21 cellular contexts compared by ENCODE assay signal in the genomic region with DNA sequence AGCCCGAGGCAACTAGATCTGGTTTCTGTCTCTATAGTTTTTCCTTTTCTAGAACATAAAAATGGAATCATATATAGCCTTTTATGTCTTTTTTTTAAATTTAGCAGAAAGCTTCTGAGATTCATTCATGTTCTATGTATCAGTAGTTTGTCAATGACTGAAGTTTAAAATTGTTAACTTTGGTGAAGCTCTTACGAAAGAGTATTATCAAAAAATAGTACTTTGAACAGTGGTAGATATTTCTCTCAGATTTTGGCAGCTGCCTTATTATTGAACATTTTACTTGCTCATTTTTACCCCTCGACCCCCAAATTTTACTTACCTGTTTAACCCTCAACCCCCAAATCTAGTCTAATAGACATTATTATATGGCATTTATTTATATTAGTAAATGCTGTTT. TPM values are rescaled to one million over a fixed set of nuclear protein-coding genes. Genes with fewer than 3 reads are reported as not detected.
A peak's percentile ranks its signal among the peaks of the same experiment; 100 is the strongest.
DNase-seq lines count a peak whose midpoint lies in the region; ATAC-seq and TF ChIP-seq lines count a peak whose summit lies in the region.
"Had no signal": no experiment of that assay in that cellular context is flagged by ENCODE, and none has a peak within 500 bp of the region (broad histone marks: within the 10 kb centered on the region; RNA-seq: fewer than 3 reads in every experiment).

No MANE protein-coding gene starts in this region.

- no peaks in the 10 kb centered on the region for H3K9me3 ChIP-seq in CD4-positive, alpha-beta T cell (ENCODE audit: control insufficient read depth, low read length)
- H3K9me3 ChIP-seq in lower lobe of right lung, result no peaks in the 10 kb centered on the region
- H3K9me3 ChIP-seq: HAP-1, Peyer's patch had no signal

- H3K4me3 ChIP-seq in lower lobe of right lung, result no peak overlapping the region
- H3K4me3 ChIP-seq: GM12878, GM23248, HAP-1, Peyer's patch had no signal

- POLR2A ChIA-PET in CD4-positive, alpha-beta T cell (lab: Charles Lee), result interaction anchor here (1.7 kb wide), 1 partner anchor 10 kb away, joined by 5 read pairs; a partner anchor contains a TSS
- POLR2A ChIA-PET in naive thymus-derived CD8-positive, alpha-beta T cell (lab: Charles Lee), result interaction anchor here (2.0 kb wide), 1 partner anchor 10 kb away, joined by 8 read pairs; a partner anchor contains a TSS

- CTCF ChIA-PET in CD4-positive, alpha-beta T cell (lab: Charles Lee), result no interaction called here

- peaks cover 8% of the 10 kb centered on the region for H3K36me3 ChIP-seq in lower lobe of right lung
- H3K36me3 ChIP-seq: HAP-1 had no signal

- peaks cover 3 to 6% of the 10 kb centered on the region in 2 donors for H3K36me3 Mint-ChIP-seq in activated T-cell treated with anti-CD3 and anti-CD28 coated beads, Interleukin-2, amount 50 U/mL, for 72 hours (ENCODE audit: insufficient read depth in 2 of 2)
- H3K36me3 Mint-ChIP-seq in activated T-cell treated with anti-CD3 and anti-CD28 coated beads, Interleukin-2, amount 50 U/mL, for 4 hours (ENCODE audit: insufficient read depth), result peaks cover 25% of the 10 kb centered on the region
- H3K36me3 Mint-ChIP-seq in CD4-positive, alpha-beta T cell (ENCODE audit: low read depth), result peaks cover 27% of the 10 kb centered on the region
- H3K36me3 Mint-ChIP-seq in activated naive CD8-positive, alpha-beta T cell treated with anti-CD3 and anti-CD28 coated beads, Interleukin-2, amount 50 U/mL, for 24 hours (ENCODE audit: low read depth), result peaks cover 18% of the 10 kb centered on the region
- peaks cover 7 to 22% (median 22%) of the 10 kb centered on the region in 3 donors for H3K36me3 Mint-ChIP-seq in naive thymus-derived CD8-positive, alpha-beta T cell

- H3K4me3 Mint-ChIP-seq in activated T-cell treated with anti-CD3 and anti-CD28 coated beads, Interleukin-2, amount 50 U/mL, for 72 hours, result peak overlapping the region in 1 of 2 donors; percentile 53
- H3K4me3 Mint-ChIP-seq in activated T-cell treated with anti-CD3 and anti-CD28 coated beads, Interleukin-2, amount 50 U/mL, for 4 hours, result no peak overlapping the region
- H3K4me3 Mint-ChIP-seq in CD4-positive, alpha-beta T cell, result peak overlapping the region; percentile 21
- no peak overlapping the region for H3K4me3 Mint-ChIP-seq in activated naive CD8-positive, alpha-beta T cell treated with anti-CD3 and anti-CD28 coated beads, Interleukin-2, amount 50 U/mL, for 24 hours
- H3K4me3 Mint-ChIP-seq in naive thymus-derived CD8-positive, alpha-beta T cell, result peak overlapping the region in 7 of 10 donors; percentile 3 to 64 (median 39)

- H3K27me3 ChIP-seq in CD4-positive, alpha-beta T cell (ENCODE audit: control insufficient read depth, insufficient read depth, low read length), result no peaks in the 10 kb centered on the region
- H3K27me3 ChIP-seq in lower lobe of right lung (ENCODE audit: low read depth), result no peaks in the 10 kb centered on the region
- H3K27me3 ChIP-seq: Peyer's patch had no signal

- H3K4me1 Mint-ChIP-seq in activated T-cell treated with anti-CD3 and anti-CD28 coated beads, Interleukin-2, amount 50 U/mL, for 72 hours (ENCODE audit: low read depth), result peaks cover 70% of the 10 kb centered on the region
- peaks cover 70% of the 10 kb centered on the region for H3K4me1 Mint-ChIP-seq in activated T-cell treated with anti-CD3 and anti-CD28 coated beads, Interleukin-2, amount 50 U/mL, for 4 hours (ENCODE audit: low read depth)
- peaks cover 68% of the 10 kb centered on the region for H3K4me1 Mint-ChIP-seq in CD4-positive, alpha-beta T cell (ENCODE audit: low read depth)
- H3K4me1 Mint-ChIP-seq in activated naive CD8-positive, alpha-beta T cell treated with anti-CD3 and anti-CD28 coated beads, Interleukin-2, amount 50 U/mL, for 24 hours, result peaks cover 81% of the 10 kb centered on the region
- peaks cover 39 to 78% (median 73%) of the 10 kb centered on the region in 4 donors for H3K4me1 Mint-ChIP-seq in naive thymus-derived CD8-positive, alpha-beta T cell

- no peak for ATAC-seq in activated T-cell treated with anti-CD3 and anti-CD28 coated beads, Interleukin-2, amount 50 U/mL, for 72 hours (replicated peaks in 1 of 2)
- ATAC-seq in activated T-cell treated with anti-CD3 and anti-CD28 coated beads, Interleukin-2, amount 50 U/mL, for 4 hours, result no peak
- ATAC-seq in CD4-positive, alpha-beta T cell (ENCODE audit: poor library complexity), result no peak
- no peak for ATAC-seq in activated naive CD8-positive, alpha-beta T cell treated with anti-CD3 and anti-CD28 coated beads, Interleukin-2, amount 50 U/mL, for 24 hours
- ATAC-seq in naive thymus-derived CD8-positive, alpha-beta T cell, result no peak
- ATAC-seq in GM18505 (IDR thresholded peaks at IDR 0.05; ENCODE audit: unreplicated experiment) (no peak), lower lobe of right lung (no peak)
- ATAC-seq: Right ventricle myocardium inferior had no signal

- peak overlapping the region; percentile 72 for H3K27ac Mint-ChIP-seq in activated T-cell treated with anti-CD3 and anti-CD28 coated beads, Interleukin-2, amount 50 U/mL, for 72 hours
- peak overlapping the region; percentile 13 for H3K27ac Mint-ChIP-seq in CD4-positive, alpha-beta T cell
- peak overlapping the region; percentile 52 for H3K27ac Mint-ChIP-seq in activated naive CD8-positive, alpha-beta T cell treated with anti-CD3 and anti-CD28 coated beads, Interleukin-2, amount 50 U/mL, for 24 hours
- peak overlapping the region in 5 of 10 donors; percentile 19 to 74 (median 50) for H3K27ac Mint-ChIP-seq in naive thymus-derived CD8-positive, alpha-beta T cell

- H3K9me3 Mint-ChIP-seq in activated T-cell treated with anti-CD3 and anti-CD28 coated beads, Interleukin-2, amount 50 U/mL, for 72 hours, result no peaks in the 10 kb centered on the region
- peaks cover 6% of the 10 kb centered on the region for H3K9me3 Mint-ChIP-seq in activated T-cell treated with anti-CD3 and anti-CD28 coated beads, Interleukin-2, amount 50 U/mL, for 4 hours
- H3K9me3 Mint-ChIP-seq in CD4-positive, alpha-beta T cell, result no peaks in the 10 kb centered on the region
- H3K9me3 Mint-ChIP-seq in activated naive CD8-positive, alpha-beta T cell treated with anti-CD3 and anti-CD28 coated beads, Interleukin-2, amount 50 U/mL, for 24 hours, result peaks cover 5% of the 10 kb centered on the region
- H3K9me3 Mint-ChIP-seq in naive thymus-derived CD8-positive, alpha-beta T cell, result peaks cover 0 to 5% (median 3%) of the 10 kb centered on the region in 9 donors

- H3K27ac ChIP-seq in CD4-positive, alpha-beta T cell (ENCODE audit: low read depth, low read length), result no peak overlapping the region
- no peak overlapping the region for H3K27ac ChIP-seq in lower lobe of right lung
- H3K27ac ChIP-seq: 22Rv1, GM23248, Peyer's patch had no signal

- no peak for DNase-seq in activated T-cell treated with anti-CD3 and anti-CD28 coated beads, Interleukin-2, amount 50 U/mL, for 72 hours
- no peak for DNase-seq in activated T-cell treated with anti-CD3 and anti-CD28 coated beads, Interleukin-2, amount 50 U/mL, for 4 hours
- DNase-seq in CD4-positive, alpha-beta T cell, result no peak
- no peak for DNase-seq in activated naive CD8-positive, alpha-beta T cell treated with anti-CD3 and anti-CD28 coated beads, Interleukin-2, amount 50 U/mL, for 24 hours
- DNase-seq in naive thymus-derived CD8-positive, alpha-beta T cell, result no peak
- DNase-seq in NCI-H526 treated with DMSO at 0.1 percent for 48 hours (lab: John Stamatoyannopoulos, UW), result no peak
- no peak for DNase-seq in lower lobe of right lung
- DNase-seq: Calu3, GM23248, Kasumi-1, NCI-H1105, NCI-H2081, NCI-H2171 treated with DMSO at 0.1 percent for 48 hours, NCI-H446, NCI-H69, Peyer's patch had no signal

- intact Hi-C loops in CD4-positive, alpha-beta T cell (cut with DNase I, micrococcal nuclease), result no loop called here
- intact Hi-C loops in lower lobe of right lung (cut with DNase I), result no loop called here

- no peak for TF ChIP-seq POLR2A in GM18505 (IDR thresholded peaks at IDR 0.05; ENCODE audit: borderline replicate concordance, extremely low read depth, insufficient read depth, insufficient read length)

- H3K4me1 ChIP-seq in lower lobe of right lung, result peaks cover 50% of the 10 kb centered on the region

- TF ChIP-seq CTCF in CD4-positive, alpha-beta T cell (IDR thresholded peaks at IDR 0.05), result no peak
- TF ChIP-seq CTCF in lower lobe of right lung (IDR thresholded peaks at IDR 0.05), result no peak

- no peaks in the 10 kb centered on the region for H3K27me3 Mint-ChIP-seq in activated T-cell treated with anti-CD3 and anti-CD28 coated beads, Interleukin-2, amount 50 U/mL, for 72 hours (ENCODE audit: low read depth)
- H3K27me3 Mint-ChIP-seq in activated T-cell treated with anti-CD3 and anti-CD28 coated beads, Interleukin-2, amount 50 U/mL, for 4 hours (ENCODE audit: low read depth), result no peaks in the 10 kb centered on the region
- no peaks in the 10 kb centered on the region for H3K27me3 Mint-ChIP-seq in CD4-positive, alpha-beta T cell
- H3K27me3 Mint-ChIP-seq in activated naive CD8-positive, alpha-beta T cell treated with anti-CD3 and anti-CD28 coated beads, Interleukin-2, amount 50 U/mL, for 24 hours, result no peaks in the 10 kb centered on the region
- H3K27me3 Mint-ChIP-seq in naive thymus-derived CD8-positive, alpha-beta T cell, result no peaks in the 10 kb centered on the region

RNA-seq across cellular contexts. Expression of a gene that starts 10.2 kb away (rescaled TPM):
- total RNA-seq in activated T-cell treated with anti-CD3 and anti-CD28 coated beads, Interleukin-2, amount 50 U/mL, for 72 hours, result 10 to 100 TPM; 56.3 to 60.9 TPM
- 10 to 100 TPM; 42.0 to 56.0 (median 43.4) TPM for total RNA-seq in activated T-cell treated with anti-CD3 and anti-CD28 coated beads, Interleukin-2, amount 50 U/mL, for 4 hours
- 100 to 1,000 TPM; 108 to 120 TPM for total RNA-seq in CD4-positive, alpha-beta T cell
- total RNA-seq in naive thymus-derived CD8-positive, alpha-beta T cell, result 100 to 1,000 TPM; 120 to 127 TPM
- 10 to 100 TPM; 13.8 to 36.4 (median 24.3) TPM for polyA plus RNA-seq in naive thymus-derived CD8-positive, alpha-beta T cell
- total RNA-seq in lower lobe of right lung, result 67.3 TPM

Comparison
In these comparisons a context has a peak if more than half of its experiments do, and no peak if none do; other contexts are left out.
1. H3K4me3 Mint-ChIP-seq: peak in CD4-positive, alpha-beta T cell (single experiment) and naive thymus-derived CD8-positive, alpha-beta T cell (7 of 10); none in activated T-cell treated with anti-CD3 and anti-CD28 coated beads, Interleukin-2, amount 50 U/mL, for 4 hours (single experiment) and activated naive CD8-positive, alpha-beta T cell treated with anti-CD3 and anti-CD28 coated beads, Interleukin-2, amount 50 U/mL, for 24 hours (single experiment).